Comparison of ENCODE assay signal across 1 cellular context in genomic region chr13:40336228-40337221, GRCh38.
TF ChIP-seq lines count a peak whose summit lies in the region.

No MANE protein-coding gene starts in this region.

TF ChIP-seq in liver, 16 proteins besides CTCF, POLR2A, EP300 and RAD21 (continued from another document):
- TF ChIP-seq FOXA2 (IDR thresholded peaks at IDR 0.05): peak; percentile 43
- peak; percentile 87 to 90 for TF ChIP-seq RXRA (IDR thresholded peaks at IDR 0.05)
- TF ChIP-seq TAF1 (conservative IDR thresholded peaks at IDR 0.05): no peak
- TF ChIP-seq MAX (IDR thresholded peaks at IDR 0.05): no peak
- TF ChIP-seq, protein P1, sequence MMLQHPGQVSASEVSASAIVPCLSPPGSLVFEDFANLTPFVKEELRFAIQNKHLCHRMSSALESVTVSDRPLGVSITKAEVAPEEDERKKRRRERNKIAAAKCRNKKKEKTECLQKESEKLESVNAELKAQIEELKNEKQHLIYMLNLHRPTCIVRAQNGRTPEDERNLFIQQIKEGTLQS (IDR thresholded peaks at IDR 0.05): no peak
- peak in 1 of 2 donors; percentile 69 for TF ChIP-seq JUND (IDR thresholded peaks at IDR 0.05)
TF ChIP-seq in liver: peak in this region for 9.
